11 cellular contexts compared by ENCODE assay signal in genomic region chr1:160061376-160062100, GRCh38. TPM values are rescaled to one million over a fixed set of nuclear protein-coding genes. Genes with fewer than 3 reads are reported as not detected.
DNase-seq lines count a peak whose midpoint lies in the region; ATAC-seq, FAIRE-seq and TF ChIP-seq lines count a peak whose summit lies in the region.
"Had no signal": no experiment of that assay in that cellular context is flagged by ENCODE, and none has a peak within 500 bp of the region (broad histone marks: within the 10 kb centered on the region; RNA-seq: fewer than 3 reads in every experiment).

No MANE protein-coding gene starts in this region.

- H3K4me3 ChIP-seq in GM12875 (ENCODE audit: low read depth, low read length) = no peak overlapping the region
- H3K4me3 ChIP-seq in left lung = no peak overlapping the region
- H3K4me3 ChIP-seq: SK-N-MC, smooth muscle cell had no signal

- peak; percentile 8; the same call in 1 of the 2 replicates for TF ChIP-seq CTCF in GM12875 (IDR thresholded peaks at IDR 0.05; ENCODE audit: borderline replicate concordance, insufficient read depth, low read depth, low read length)
- no peak for TF ChIP-seq CTCF in WTC11 (IDR thresholded peaks at IDR 0.05)
- TF ChIP-seq CTCF in left lung (IDR thresholded peaks at IDR 0.05) = no peak

- peak; percentile 51 for DNase-seq in WTC11 (ENCODE audit: low spot score)
- DNase-seq in left lung = no peak
- DNase-seq in H54 (ENCODE audit: insufficient read length, low spot score) = no peak
- no peak for DNase-seq in activated T-cell treated with anti-CD3 and anti-CD28 coated beads, Interleukin-2, amount 50 U/mL, for 72 hours
- DNase-seq: NCI-H524 treated with DMSO at 0.1 percent for 48 hours had no signal

- H3K27me3 Mint-ChIP-seq in WTC11 (ENCODE audit: low read depth) = peaks cover 11% of the 10 kb centered on the region
- H3K27me3 Mint-ChIP-seq in activated T-cell treated with anti-CD3 and anti-CD28 coated beads, Interleukin-2, amount 50 U/mL, for 72 hours (ENCODE audit: low read depth) = peaks cover 36% of the 10 kb centered on the region
- H3K27me3 Mint-ChIP-seq in activated T-helper 17 cell treated with anti-CD3 and anti-CD28 coated beads, Interleukin-2, amount 50 U/mL, for 72 hours = peaks cover 32% of the 10 kb centered on the region

- no peaks in the 10 kb centered on the region for H3K36me3 ChIP-seq in left lung

- no peaks in the 10 kb centered on the region for H3K36me3 Mint-ChIP-seq in WTC11
- H3K36me3 Mint-ChIP-seq in activated T-cell treated with anti-CD3 and anti-CD28 coated beads, Interleukin-2, amount 50 U/mL, for 72 hours (ENCODE audit: insufficient read depth in 2 of 2) = no peaks in the 10 kb centered on the region
- H3K36me3 Mint-ChIP-seq in activated T-helper 17 cell treated with anti-CD3 and anti-CD28 coated beads, Interleukin-2, amount 50 U/mL, for 72 hours (ENCODE audit: low read depth) = no peaks in the 10 kb centered on the region

- peak; percentile 75 for ATAC-seq in WTC11
- ATAC-seq in left lung = peak; percentile 60
- ATAC-seq in activated T-cell treated with anti-CD3 and anti-CD28 coated beads, Interleukin-2, amount 50 U/mL, for 72 hours (replicated peaks in 1 of 2) = no peak
- no peak for ATAC-seq in activated T-helper 17 cell treated with anti-CD3 and anti-CD28 coated beads, Interleukin-2, amount 50 U/mL, for 72 hours (replicated peaks)

- intact Hi-C loops in left lung (cut with DNase I) = no loop called here

- H3K27ac Mint-ChIP-seq in WTC11 = no peak overlapping the region
- no peak overlapping the region for H3K27ac Mint-ChIP-seq in activated T-cell treated with anti-CD3 and anti-CD28 coated beads, Interleukin-2, amount 50 U/mL, for 72 hours
- no peak overlapping the region for H3K27ac Mint-ChIP-seq in activated T-helper 17 cell treated with anti-CD3 and anti-CD28 coated beads, Interleukin-2, amount 50 U/mL, for 72 hours
- H3K27ac Mint-ChIP-seq: activated T-helper 1 cell treated with anti-CD3 and anti-CD28 coated beads, Interleukin-12 subunit alpha, Interleukin-12 subunit beta, Interleukin-2, Interleukin-4 antibody, amounts not matched to agents 30 ng/mL and 10 ng/mL and 1 ng/mL, durations not matched to agents 14 hours and 24 hours and 36 hours had no signal

- POLR2A ChIA-PET in WTC11 (lab: Charles Lee) = interaction anchor here (1.0 kb wide), 1 partner anchor 9 kb away, joined by 3 read pairs; the partner anchor contains the start of gene KCNJ10

- CTCF ChIA-PET in WTC11 (lab: Charles Lee) = interaction anchor here (1.6 to 31.0 kb wide), 3 partner anchors 12 to 35 kb away, joined by 6 to 978 read pairs (median 978); partner anchors contain the start of genes KCNJ10 and KCNJ9

- H3K4me1 ChIP-seq in left lung = no peaks in the 10 kb centered on the region

- H3K27ac ChIP-seq in left lung = no peak overlapping the region
- H3K27ac ChIP-seq: SK-N-MC had no signal

- peaks cover 0 to 19% of the 10 kb centered on the region in 2 donors for H3K27me3 ChIP-seq in left lung

- no peaks in the 10 kb centered on the region for H3K9me3 ChIP-seq in left lung

- H3K4me1 Mint-ChIP-seq in WTC11 = peaks cover 18% of the 10 kb centered on the region
- no peaks in the 10 kb centered on the region for H3K4me1 Mint-ChIP-seq in activated T-cell treated with anti-CD3 and anti-CD28 coated beads, Interleukin-2, amount 50 U/mL, for 72 hours (ENCODE audit: low read depth)
- no peaks in the 10 kb centered on the region for H3K4me1 Mint-ChIP-seq in activated T-helper 17 cell treated with anti-CD3 and anti-CD28 coated beads, Interleukin-2, amount 50 U/mL, for 72 hours

- no peak for TF ChIP-seq POLR2A in H54 (IDR thresholded peaks at IDR 0.05; ENCODE audit: low read depth, low read length)

- no peak overlapping the region for H3K4me3 Mint-ChIP-seq in WTC11
- H3K4me3 Mint-ChIP-seq in activated T-cell treated with anti-CD3 and anti-CD28 coated beads, Interleukin-2, amount 50 U/mL, for 72 hours = no peak overlapping the region
- H3K4me3 Mint-ChIP-seq in activated T-helper 17 cell treated with anti-CD3 and anti-CD28 coated beads, Interleukin-2, amount 50 U/mL, for 72 hours = no peak overlapping the region
- H3K4me3 Mint-ChIP-seq: activated T-helper 1 cell treated with anti-CD3 and anti-CD28 coated beads, Interleukin-12 subunit alpha, Interleukin-12 subunit beta, Interleukin-2, Interleukin-4 antibody, amounts not matched to agents 30 ng/mL and 10 ng/mL and 1 ng/mL, durations not matched to agents 14 hours and 24 hours and 36 hours had no signal

- H3K9me3 Mint-ChIP-seq in WTC11 = no peaks in the 10 kb centered on the region
- H3K9me3 Mint-ChIP-seq in activated T-cell treated with anti-CD3 and anti-CD28 coated beads, Interleukin-2, amount 50 U/mL, for 72 hours = no peaks in the 10 kb centered on the region
- H3K9me3 Mint-ChIP-seq in activated T-helper 17 cell treated with anti-CD3 and anti-CD28 coated beads, Interleukin-2, amount 50 U/mL, for 72 hours = no peaks in the 10 kb centered on the region
- H3K9me3 Mint-ChIP-seq: activated T-helper 1 cell treated with anti-CD3 and anti-CD28 coated beads, Interleukin-12 subunit alpha, Interleukin-12 subunit beta, Interleukin-2, Interleukin-4 antibody, amounts not matched to agents 30 ng/mL and 10 ng/mL and 1 ng/mL, durations not matched to agents 14 hours and 24 hours and 36 hours had no signal

- FAIRE-seq in H54 (lab: Jason Lieb, UNC) = no peak

TF ChIP-seq in WTC11, 78 proteins besides CTCF, POLR2A, EP300 and RAD21 (continues in another document):
- TF ChIP-seq PRRX2 (CRISPR knock-in tag; IDR thresholded peaks at IDR 0.05) (no peak), ZNF138 (CRISPR knock-in tag; conservative IDR thresholded peaks at IDR 0.05) (no peak), ATF3 (CRISPR knock-in tag; conservative IDR thresholded peaks at IDR 0.05) (no peak), ZNF425 (CRISPR knock-in tag; conservative IDR thresholded peaks at IDR 0.05) (no peak), GABPB1 (CRISPR knock-in tag; IDR thresholded peaks at IDR 0.05) (no peak), GTF2I (CRISPR knock-in tag; conservative IDR thresholded peaks at IDR 0.05) (no peak), SMAD3 (CRISPR knock-in tag; IDR thresholded peaks at IDR 0.05; ENCODE audit: borderline replicate concordance) (no peak), ELF4 (CRISPR knock-in tag; IDR thresholded peaks at IDR 0.05; ENCODE audit: low read depth) (no peak), IRF1 (CRISPR knock-in tag; IDR thresholded peaks at IDR 0.05) (no peak), ZNF416 (CRISPR knock-in tag; IDR thresholded peaks at IDR 0.05) (no peak), FOXP1 (CRISPR knock-in tag; IDR thresholded peaks at IDR 0.05; ENCODE audit: borderline replicate concordance) (no peak)

RNA-seq across cellular contexts. Expression of gene KCNJ10, which starts 8.4 kb away (rescaled TPM):
- 1.4 to 1.6 TPM (median 1.4 TPM) in 3 replicates for total RNA-seq in WTC11 (2021)
- total RNA-seq in left lung = under 1 TPM in 1 of 2 donors, not detected in 1; 0.58 TPM
- under 1 TPM; 0.37 to 0.65 TPM for total RNA-seq in activated T-cell treated with anti-CD3 and anti-CD28 coated beads, Interleukin-2, amount 50 U/mL, for 72 hours
- total RNA-seq in activated T-helper 17 cell treated with anti-CD3 and anti-CD28 coated beads, Interleukin-2, amount 50 U/mL, for 72 hours = not detected
- total RNA-seq: activated T-helper 1 cell treated with anti-CD3 and anti-CD28 coated beads, Interleukin-12 subunit alpha, Interleukin-12 subunit beta, Interleukin-2, Interleukin-4 antibody, amounts not matched to agents 30 ng/mL and 10 ng/mL and 1 ng/mL, durations not matched to agents 14 hours and 24 hours and 36 hours; myocyte; smooth muscle cell had no signal

RNA-seq across cellular contexts. Expression of gene KCNJ9, which starts 19.8 kb away (rescaled TPM):
- total RNA-seq in WTC11 (2021) (0.09 to 0.14 TPM in 2 of 3 replicates, not detected in the other), left lung (not detected)
- total RNA-seq in activated T-cell treated with anti-CD3 and anti-CD28 coated beads, Interleukin-2, amount 50 U/mL, for 72 hours = under 1 TPM in 1 of 2 donors, not detected in 1; 0.05 TPM
- total RNA-seq in activated T-helper 17 cell treated with anti-CD3 and anti-CD28 coated beads, Interleukin-2, amount 50 U/mL, for 72 hours = under 1 TPM in 1 of 2 donors, not detected in 1; 0.13 TPM
- total RNA-seq: activated T-helper 1 cell treated with anti-CD3 and anti-CD28 coated beads, Interleukin-12 subunit alpha, Interleukin-12 subunit beta, Interleukin-2, Interleukin-4 antibody, amounts not matched to agents 30 ng/mL and 10 ng/mL and 1 ng/mL, durations not matched to agents 14 hours and 24 hours and 36 hours; myocyte; smooth muscle cell had no signal

RNA-seq across cellular contexts. Expression of gene PIGM, which starts 29.7 kb away (rescaled TPM):
- 4.4 to 5.2 TPM (median 4.4 TPM) in 3 replicates for total RNA-seq in WTC11 (2021)
- 1 to 10 TPM; 7.0 to 9.5 TPM for total RNA-seq in left lung
- total RNA-seq in activated T-cell treated with anti-CD3 and anti-CD28 coated beads, Interleukin-2, amount 50 U/mL, for 72 hours = 1 to 10 TPM; 4.4 to 4.6 TPM
- 1 to 10 TPM; 3.5 to 4.2 TPM for total RNA-seq in activated T-helper 17 cell treated with anti-CD3 and anti-CD28 coated beads, Interleukin-2, amount 50 U/mL, for 72 hours

RNA-seq across cellular contexts. Expression of gene IGSF8, which starts 36.9 kb away (rescaled TPM):
- total RNA-seq in WTC11 (2021) = 86.7 to 101 TPM (median 95.1 TPM) in 3 replicates
- total RNA-seq in left lung = 10 to 100 TPM; 27.5 to 38.3 TPM
- total RNA-seq in activated T-cell treated with anti-CD3 and anti-CD28 coated beads, Interleukin-2, amount 50 U/mL, for 72 hours = 10 to 100 TPM; 26.3 to 32.0 TPM
- total RNA-seq in activated T-helper 17 cell treated with anti-CD3 and anti-CD28 coated beads, Interleukin-2, amount 50 U/mL, for 72 hours = 10 to 100 TPM; 23.8 to 30.8 TPM

RNA-seq across cellular contexts. Expression of gene ATP1A2, which starts 54.0 kb away (rescaled TPM):
- total RNA-seq in WTC11 (2021) (22.8 to 25.6 TPM (median 23.2 TPM) in 3 replicates), left lung (1 to 10 TPM; 2.8 to 5.0 TPM)
- total RNA-seq in activated T-cell treated with anti-CD3 and anti-CD28 coated beads, Interleukin-2, amount 50 U/mL, for 72 hours = not detected
- not detected for total RNA-seq in activated T-helper 17 cell treated with anti-CD3 and anti-CD28 coated beads, Interleukin-2, amount 50 U/mL, for 72 hours
- total RNA-seq: activated T-helper 1 cell treated with anti-CD3 and anti-CD28 coated beads, Interleukin-12 subunit alpha, Interleukin-12 subunit beta, Interleukin-2, Interleukin-4 antibody, amounts not matched to agents 30 ng/mL and 10 ng/mL and 1 ng/mL, durations not matched to agents 14 hours and 24 hours and 36 hours; smooth muscle cell had no signal

Comparison
In these comparisons a context has a peak if more than half of its experiments do, and no peak if none do; other contexts are left out.
1. ATAC-seq: peak in WTC11 (single experiment) and left lung (single experiment); none in activated T-cell treated with anti-CD3 and anti-CD28 coated beads, Interleukin-2, amount 50 U/mL, for 72 hours (0 of 2) and activated T-helper 17 cell treated with anti-CD3 and anti-CD28 coated beads, Interleukin-2, amount 50 U/mL, for 72 hours (single experiment).